12 cellular contexts compared by ENCODE assay signal in genomic region chr1:111730706-111731105, GRCh38. TPM values are rescaled to one million over a fixed set of nuclear protein-coding genes. Genes with fewer than 3 reads are reported as not detected.
"Had no signal": no experiment of that assay in that cellular context is flagged by ENCODE, and none has a peak within 500 bp of the region (broad histone marks: within the 10 kb centered on the region; RNA-seq: fewer than 3 reads in every experiment).

No MANE protein-coding gene starts in this region.

- ATAC-seq: activated naive CD4-positive, alpha-beta T cell treated with anti-CD3 and anti-CD28 coated beads, Interleukin-2, amount 50 U/mL, for 72 hours; left colon; pancreas; stimulated activated effector memory CD8-positive, alpha-beta T cell treated with anti-CD3 and anti-CD28 coated beads, Interleukin-12 subunit alpha, Interleukin-12 subunit beta, amount 100 ng/mL, for 72 hours had no signal

- H3K4me3 ChIP-seq: pancreas, smooth muscle cell had no signal

- H3K9me3 Mint-ChIP-seq: activated B cell treated with CpG ODN at 0.5 μM for 24 hours; activated CD4-positive, alpha-beta T cell treated with anti-CD3 and anti-CD28 coated beads, Interleukin-2, amount 10 ng/mL, durations not matched to agents 24 days and 14 days; activated naive CD4-positive, alpha-beta T cell treated with anti-CD3 and anti-CD28 coated beads, Interleukin-2, amount 50 U/mL, for 72 hours; activated T-helper 2 cell treated with anti-CD3 and anti-CD28 coated beads, Interferon-gamma antibody, Interleukin-2, Interleukin-4, amounts not matched to agents 10 μg/mL and 5 μg/mL and 100 μg/mL, durations not matched to agents 14 hours and 24 hours and 36 hours; stimulated activated effector memory CD8-positive, alpha-beta T cell treated with anti-CD3 and anti-CD28 coated beads, Interleukin-12 subunit alpha, Interleukin-12 subunit beta, amount 100 ng/mL, for 72 hours had no signal

- H3K27ac ChIP-seq: pancreas had no signal

- H3K27ac Mint-ChIP-seq: activated B cell treated with CpG ODN at 0.5 μM for 24 hours; activated CD4-positive, alpha-beta T cell treated with anti-CD3 and anti-CD28 coated beads, Interleukin-2, amount 10 ng/mL, durations not matched to agents 24 days and 14 days; activated naive CD4-positive, alpha-beta T cell treated with anti-CD3 and anti-CD28 coated beads, Interleukin-2, amount 50 U/mL, for 72 hours; activated T-helper 2 cell treated with anti-CD3 and anti-CD28 coated beads, Interferon-gamma antibody, Interleukin-2, Interleukin-4, amounts not matched to agents 10 μg/mL and 5 μg/mL and 100 μg/mL, durations not matched to agents 14 hours and 24 hours and 36 hours; stimulated activated effector memory CD8-positive, alpha-beta T cell treated with anti-CD3 and anti-CD28 coated beads, Interleukin-12 subunit alpha, Interleukin-12 subunit beta, amount 100 ng/mL, for 72 hours had no signal

- H3K4me1 ChIP-seq: pancreas had no signal

- H3K4me3 Mint-ChIP-seq: activated B cell treated with CpG ODN at 0.5 μM for 24 hours; activated CD4-positive, alpha-beta T cell treated with anti-CD3 and anti-CD28 coated beads, Interleukin-2, amount 10 ng/mL, durations not matched to agents 24 days and 14 days; stimulated activated effector memory CD8-positive, alpha-beta T cell treated with anti-CD3 and anti-CD28 coated beads, Interleukin-12 subunit alpha, Interleukin-12 subunit beta, amount 100 ng/mL, for 72 hours had no signal

- H3K36me3 Mint-ChIP-seq: activated naive CD4-positive, alpha-beta T cell treated with anti-CD3 and anti-CD28 coated beads, Interleukin-2, amount 50 U/mL, for 72 hours had no signal

- H3K27me3 ChIP-seq: pancreas had no signal

- H3K36me3 ChIP-seq: pancreas had no signal

- H3K27me3 Mint-ChIP-seq: activated B cell treated with CpG ODN at 0.5 μM for 24 hours; activated CD4-positive, alpha-beta T cell treated with anti-CD3 and anti-CD28 coated beads, Interleukin-2, amount 10 ng/mL, durations not matched to agents 24 days and 14 days had no signal

- DNase-seq: activated B cell treated with CpG ODN at 0.5 μM for 24 hours; activated CD4-positive, alpha-beta T cell treated with anti-CD3 and anti-CD28 coated beads, Interleukin-2, amount 10 ng/mL, durations not matched to agents 24 days and 14 days; activated CD8-positive, alpha-beta memory T cell treated with anti-CD3 and anti-CD28 coated beads for 24 hours; amniotic stem cell; left colon; pancreas; T-helper 2 cell; trophoblast cell had no signal

- H3K9me3 ChIP-seq: pancreas had no signal

RNA-seq across cellular contexts. Expression of gene INKA2, which starts 8.5 kb away (rescaled TPM):
- total RNA-seq: smooth muscle cell had no signal
